Comparison of ENCODE assay signal across 9 cellular contexts in genomic region chr11:102807921-102808320, GRCh38. TPM values are rescaled to one million over a fixed set of nuclear protein-coding genes. Genes with fewer than 3 reads are reported as not detected.
DNase-seq lines count a peak whose midpoint lies in the region; ATAC-seq and TF ChIP-seq lines count a peak whose summit lies in the region.
"Had no signal": no experiment of that assay in that cellular context is flagged by ENCODE, and none has a peak within 500 bp of the region (broad histone marks: within the 10 kb centered on the region; RNA-seq: fewer than 3 reads in every experiment).

No MANE protein-coding gene starts in this region.

- peak; percentile 61; the same call in 2 of the 3 replicates for ATAC-seq in RWPE2 (ENCODE audit: low read depth)
- peak; percentile 22 for ATAC-seq in left lobe of liver
- ATAC-seq in HG03139 (IDR thresholded peaks at IDR 0.05; ENCODE audit: unreplicated experiment), result no peak

- TF ChIP-seq POLR2A in spleen (IDR thresholded peaks at IDR 0.05), result no peak

- intact Hi-C loops in spleen (cut with DNase I; ENCODE audit: low total_unique reads), result no loop called here

- H3K9me3 ChIP-seq in RWPE2 (ENCODE audit: severe bottlenecking) (no peaks in the 10 kb centered on the region), spleen (no peaks in the 10 kb centered on the region)

- H3K27ac ChIP-seq in RWPE2 (ENCODE audit: poor library complexity, severe bottlenecking) (no peak overlapping the region), spleen (no peak overlapping the region)
- H3K27ac ChIP-seq: HL-60 had no signal

- H3K36me3 ChIP-seq in H7 (replicated peaks; ENCODE audit: control insufficient read depth, insufficient read depth, low read length) (no peaks in the 10 kb centered on the region), RWPE2 (ENCODE audit: low read depth) (no peaks in the 10 kb centered on the region), spleen (no peaks in the 10 kb centered on the region)

- WGBS in spleen, 5 donors, result 45 to 66% (median 60%) methylated on average over 17 to 19 of the region's 19 CpGs

- peak; percentile 35 for TF ChIP-seq CTCF in RWPE2 (IDR thresholded peaks at IDR 0.05; ENCODE audit: poor library complexity, severe bottlenecking)
- no peak for TF ChIP-seq CTCF in spleen (IDR thresholded peaks at IDR 0.05 in 8 of 11, conservative IDR thresholded peaks at IDR 0.05 in 3 of 11)

- DNase-seq in Daoy (ENCODE audit: low read depth) (peak; percentile 65), H7 (peak; percentile 44), RWPE2 (ENCODE audit: low spot score) (no peak), left lobe of liver (ENCODE audit: low spot score) (no peak), NCI-H2029 (lab: John Stamatoyannopoulos, UW) (no peak), spleen (no peak)
- DNase-seq in activated CD8-positive, alpha-beta memory T cell treated with anti-CD3 and anti-CD28 coated beads, Interleukin-2, amount 50 U/mL, for 48 hours, result no peak

- H3K4me3 ChIP-seq in H7 (ENCODE audit: insufficient read depth, low read depth, low read length) (0 out of 2 replicates have a peak overlapping the region, but pooled peaks have one; percentile 13), RWPE2 (ENCODE audit: severe bottlenecking) (no peak overlapping the region), spleen (no peak overlapping the region)

- H3K27me3 ChIP-seq in H7 (ENCODE audit: control insufficient read depth, insufficient read depth, low read length), result no peaks in the 10 kb centered on the region
- H3K27me3 ChIP-seq in RWPE2 (ENCODE audit: insufficient read depth, poor library complexity, severe bottlenecking), result no peaks in the 10 kb centered on the region
- peaks cover 0 to 18% (median 0%) of the 10 kb centered on the region in 7 donors for H3K27me3 ChIP-seq in spleen (replicated peaks in 1 of 7)

- H3K4me1 ChIP-seq in RWPE2 (ENCODE audit: insufficient read depth, poor library complexity, severe bottlenecking), result no peaks in the 10 kb centered on the region
- no peaks in the 10 kb centered on the region for H3K4me1 ChIP-seq in spleen

RNA-seq across cellular contexts. Expression of gene MMP1, which starts 10.0 kb away (rescaled TPM):
- 1.8 and 1.9 TPM in 2 replicates for total RNA-seq in Daoy (2014; rRNA removed; shearing (Covaris generic))
- 0.03 TPM in 1 of 2 replicates, not detected in the other for total RNA-seq in H7 (2014; rRNA removed; shearing (Covaris generic))
- total RNA-seq in left lobe of liver (not detected), spleen (1 to 10 TPM; 1.2 to 8.8 (median 2.3) TPM)
- polyA plus RNA-seq in spleen, result 1 to 10 TPM in 2 of 3 donors, under 1 TPM in 1; 1.00 to 4.0 (median 2.4) TPM

RNA-seq across cellular contexts. Expression of gene MMP10, which starts 27.5 kb away (rescaled TPM):
- not detected in 2 replicates for total RNA-seq in Daoy (2014; rRNA removed; shearing (Covaris generic))
- total RNA-seq in H7 (2014; rRNA removed; shearing (Covaris generic)), result not detected in 2 replicates
- not detected for total RNA-seq in left lobe of liver
- under 1 TPM in 3 of 7 donors, not detected in 4; 0.50 to 0.79 (median 0.70) TPM for total RNA-seq in spleen
- under 1 TPM in 2 of 3 donors, not detected in 1; 0.06 to 0.07 TPM for polyA plus RNA-seq in spleen

RNA-seq across cellular contexts. Expression of gene MMP3, which starts 35.5 kb away (rescaled TPM):
- 0.11 and 0.36 TPM in 2 replicates for total RNA-seq in Daoy (2014; rRNA removed; shearing (Covaris generic))
- not detected in 2 replicates for total RNA-seq in H7 (2014; rRNA removed; shearing (Covaris generic))
- total RNA-seq in left lobe of liver (not detected), spleen (not detected)
- polyA plus RNA-seq in spleen, result not detected

Comparison
In these comparisons a context has a peak if more than half of its experiments do, and no peak if none do; other contexts are left out.
1. DNase-seq: peak in Daoy (single experiment) and H7 (single experiment); none in RWPE2 (single experiment), left lobe of liver (single experiment), NCI-H2029 (single experiment), spleen (single experiment) and activated CD8-positive, alpha-beta memory T cell treated with anti-CD3 and anti-CD28 coated beads, Interleukin-2, amount 50 U/mL, for 48 hours (single experiment).